22 cellular contexts compared by ENCODE assay signal in genomic region chr21:41011968-41012367, GRCh38.
"Had no signal": no experiment of that assay in that cellular context is flagged by ENCODE, and none has a peak within 500 bp of the region (broad histone marks: within the 10 kb centered on the region; RNA-seq: fewer than 3 reads in every experiment).

No MANE protein-coding gene starts in this region.

- H3K9me3 ChIP-seq: adrenal gland, Peyer's patch, SJCRH30, SK-N-SH had no signal

- H3K27ac ChIP-seq: adrenal gland, Peyer's patch, RWPE1, SJCRH30, WERI-Rb-1 had no signal

- FAIRE-seq: K562 had no signal

- H3K4me1 ChIP-seq: adrenal gland, Peyer's patch, SJCRH30 had no signal

- ATAC-seq: activated CD4-positive, alpha-beta T cell treated with anti-CD3 and anti-CD28 coated beads for 36 hours; activated CD8-positive, alpha-beta T cell treated with anti-CD3 and anti-CD28 coated beads, Interleukin-2, amount 10 ng/mL, durations not matched to agents 7 days and 5 days; K562 had no signal

- H3K4me2 ChIP-seq: SK-N-SH had no signal

- H3K9ac ChIP-seq: SK-N-SH had no signal

- H3K36me3 ChIP-seq: adrenal gland, Peyer's patch, SJCRH30, WERI-Rb-1 had no signal

- H3K4me3 ChIP-seq: adrenal gland, K562, Peyer's patch, SJCRH30 had no signal

- DNase-seq: activated CD4-positive, alpha-beta T cell treated with anti-CD3 and anti-CD28 coated beads for 36 hours; activated CD8-positive, alpha-beta memory T cell treated with anti-CD3 and anti-CD28 coated beads, Interleukin-2, amount 50 U/mL, for 48 hours; activated CD8-positive, alpha-beta T cell treated with anti-CD3 and anti-CD28 coated beads, Interleukin-2, amount 10 ng/mL, durations not matched to agents 7 days and 5 days; activated naive CD4-positive, alpha-beta T cell treated with anti-CD3 and anti-CD28 coated beads, Interleukin-2, amount 50 U/mL, for 16 hours; activated naive CD8-positive, alpha-beta T cell treated with anti-CD3 and anti-CD28 coated beads, Interleukin-2, amount 10 ng/mL, durations not matched to agents 7 days and 5 days; activated T-cell treated with anti-CD3 and anti-CD28 coated beads, Interleukin-2, amount 50 U/mL, for 1 hour; adrenal gland; anterior cingulate cortex; cerebellar nuclear complex; Karpas-422; NCI-H2081; NCI-H2171 treated with DMSO at 0.1 percent for 48 hours; NCI-H226; NCI-H526; Peyer's patch; Right ventricle myocardium superior; SJCRH30; SK-N-SH; T-helper 1 cell; WERI-Rb-1 had no signal

- H3K27me3 ChIP-seq: adrenal gland, Peyer's patch, SJCRH30 had no signal
